Comparison of ENCODE assay signal across 17 cellular contexts in the genomic region with DNA sequence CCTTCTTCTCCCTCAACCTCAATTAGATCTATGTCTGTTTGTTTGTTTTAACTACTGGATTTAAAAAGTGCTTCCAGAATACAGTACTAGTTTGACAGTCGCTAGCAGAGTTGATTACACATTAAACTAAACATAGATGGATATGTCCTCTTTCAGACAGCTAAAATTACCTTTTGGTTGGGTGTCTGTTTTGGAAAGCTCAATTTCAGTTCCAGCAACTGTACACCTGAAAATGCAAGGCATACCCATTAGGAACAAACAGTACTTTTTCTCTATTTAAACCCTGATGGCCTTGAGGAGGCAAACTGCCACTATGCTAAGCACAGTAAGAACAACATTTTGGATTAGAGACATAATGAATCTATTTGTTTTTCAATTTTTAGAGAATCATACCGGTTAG.
DNase-seq lines count a peak whose midpoint lies in the region; ATAC-seq and TF ChIP-seq lines count a peak whose summit lies in the region.
"Had no signal": no experiment of that assay in that cellular context is flagged by ENCODE, and none has a peak within 500 bp of the region (broad histone marks: within the 10 kb centered on the region; RNA-seq: fewer than 3 reads in every experiment).

No MANE protein-coding gene starts in this region.

- intact Hi-C loops in psoas muscle (cut with DNase I), result no loop called here

- H3K4me1 ChIP-seq in psoas muscle (no peaks in the 10 kb centered on the region), skeletal muscle tissue (ENCODE audit: control insufficient read depth in 3 of 3, insufficient read depth in 3 of 3, low read length in 3 of 3) (peaks cover 0 to 7% (median 2%) of the 10 kb centered on the region in 3 donors)
- H3K4me1 ChIP-seq: A549, Caco-2 had no signal

- DNase-seq in G401 (ENCODE audit: low spot score) (peak; percentile 62), psoas muscle (no peak), NCI-H82 (lab: John Stamatoyannopoulos, UW) (no peak)
- DNase-seq: AML-193; Caco-2; Calu3; CD4-positive, alpha-beta T cell; CD8-positive, alpha-beta T cell; DMS79 treated with DMSO at 0.1 percent for 48 hours; GDM1 had no signal

- TF ChIP-seq CTCF in psoas muscle (IDR thresholded peaks at IDR 0.05), result no peak

- peak overlapping the region; percentile 1 to 70 (median 16) for H3K9ac ChIP-seq in skeletal muscle tissue (ENCODE audit: low read depth in 1 of 3, low read length in 3 of 3)
- H3K9ac ChIP-seq: BLaER1 treated with 17β-estradiol and CSF1 and Interleukin-3, amounts not matched to agents 10 nM and 100 nM had no signal

- ATAC-seq in psoas muscle (peak in 3 of 4 donors; percentile 53 to 96 (median 80)), HG03196 (IDR thresholded peaks at IDR 0.05; ENCODE audit: unreplicated experiment) (no peak)
- ATAC-seq: A549; CD8-positive, alpha-beta T cell; GM12878 had no signal

- 53 to 75% (median 61%) methylated on average over 2 of the region's 2 CpGs for WGBS in psoas muscle, 3 donors

- in situ Hi-C loops in G401 (cut with HindIII; ENCODE audit: low sequenced_read_pairs), result no loop called here

- H3K36me3 ChIP-seq in psoas muscle (ENCODE audit: insufficient read depth in 1 of 2, low read depth in 1 of 2), result no peaks in the 10 kb centered on the region
- H3K36me3 ChIP-seq in skeletal muscle tissue (ENCODE audit: control insufficient read depth in 3 of 3, insufficient read depth in 3 of 3, low read length in 3 of 3), result no peaks in the 10 kb centered on the region
- H3K36me3 ChIP-seq: BLaER1 treated with 17β-estradiol and CSF1 and Interleukin-3, amounts not matched to agents 10 nM and 100 nM had no signal

- H3K4me3 ChIP-seq in psoas muscle (peak overlapping the region; percentile 36), skeletal muscle tissue (ENCODE audit: low read length in 3 of 3) (peak overlapping the region in 2 of 3 donors; percentile 51 to 61)
- H3K4me3 ChIP-seq: A549; BLaER1 treated with 17β-estradiol and CSF1 and Interleukin-3, amounts not matched to agents 10 nM and 100 nM; GM12878 had no signal

- H3K9me3 ChIP-seq in psoas muscle, result no peaks in the 10 kb centered on the region
- no peaks in the 10 kb centered on the region for H3K9me3 ChIP-seq in skeletal muscle tissue (ENCODE audit: control insufficient read depth in 3 of 3, low read length in 3 of 3)
- H3K9me3 ChIP-seq: A549; BLaER1 treated with 17β-estradiol and CSF1 and Interleukin-3, amounts not matched to agents 10 nM and 100 nM; Caco-2 had no signal

- H3K27ac ChIP-seq in psoas muscle, result no peak overlapping the region
- peak overlapping the region; percentile 67 for H3K27ac ChIP-seq in skeletal muscle tissue (ENCODE audit: low read depth, low read length)
- H3K27ac ChIP-seq: 22Rv1; A549; BLaER1 treated with 17β-estradiol and CSF1 and Interleukin-3, amounts not matched to agents 10 nM and 100 nM; C4-2B had no signal

- H3K27me3 ChIP-seq in psoas muscle (ENCODE audit: insufficient read depth in 3 of 3, low read length in 2 of 3) (no peaks in the 10 kb centered on the region), skeletal muscle tissue (ENCODE audit: control insufficient read depth in 3 of 3, insufficient read depth in 3 of 3, low read length in 3 of 3) (peaks cover 0 to 2% (median 0%) of the 10 kb centered on the region in 3 donors)
- H3K27me3 ChIP-seq: BLaER1 treated with 17β-estradiol and CSF1 and Interleukin-3, amounts not matched to agents 10 nM and 100 nM had no signal
